Comparison of ENCODE assay signal across 21 cellular contexts in the genomic region with DNA sequence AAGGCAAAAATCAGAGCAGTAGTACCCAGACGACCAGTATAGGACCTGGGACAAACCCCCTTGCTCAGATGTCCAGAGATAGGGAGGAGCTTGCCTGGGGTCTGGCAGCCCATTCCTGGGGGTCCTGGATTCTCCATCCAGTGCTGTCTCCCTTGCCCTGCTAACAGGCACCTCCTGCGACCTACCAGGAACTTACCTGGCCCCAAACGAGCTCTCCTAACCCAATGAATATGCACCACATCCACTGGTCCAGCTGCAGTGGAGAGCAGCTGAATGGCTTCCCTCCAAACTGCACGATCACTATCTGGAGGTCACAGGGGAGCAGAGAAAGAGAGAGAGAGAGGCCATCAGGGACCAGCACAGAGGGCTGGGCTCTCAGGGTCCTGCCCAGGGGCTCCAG. TPM values are rescaled to one million over a fixed set of nuclear protein-coding genes. Genes with fewer than 3 reads are reported as not detected.
"Had no signal": no experiment of that assay in that cellular context is flagged by ENCODE, and none has a peak within 500 bp of the region (broad histone marks: within the 10 kb centered on the region; RNA-seq: fewer than 3 reads in every experiment).

No MANE protein-coding gene starts in this region.

- FAIRE-seq: endometrium, frontal cortex, small intestine had no signal

- H3K36me3 ChIP-seq: ovary, suprapubic skin, tibial artery, upper lobe of left lung, uterus had no signal

- H3K4me3 ChIP-seq: mucosa of descending colon, ovary, suprapubic skin, tibial artery, upper lobe of left lung, uterus had no signal

- H3K4me3 Mint-ChIP-seq: naive thymus-derived CD8-positive, alpha-beta T cell had no signal

- H3K9me3 ChIP-seq: mucosa of descending colon, ovary, suprapubic skin, tibial artery, upper lobe of left lung, uterus had no signal

- H3K4me1 ChIP-seq: suprapubic skin, tibial artery, uterus had no signal

- DNase-seq: cortex of kidney; effector memory CD4-positive, alpha-beta T cell; islet precursor cell; mucosa of descending colon; ovary; small intestine; stimulated activated CD4-positive, alpha-beta T cell treated with anti-CD3 and anti-CD28 coated beads, Interleukin-12 subunit alpha, Interleukin-12 subunit beta, amount 100 ng/mL, for 4 hours; stimulated activated naive CD4-positive, alpha-beta T cell; tibial artery; uterus had no signal

- H3K9me3 Mint-ChIP-seq: naive thymus-derived CD8-positive, alpha-beta T cell had no signal

- H3K27ac ChIP-seq: ovary, suprapubic skin, tibial artery, upper lobe of left lung, uterus had no signal

- ATAC-seq: esophagus mucosa; left lobe of liver; mucosa of descending colon; naive thymus-derived CD8-positive, alpha-beta T cell; right cardiac atrium had no signal

- H3K27ac Mint-ChIP-seq: naive thymus-derived CD8-positive, alpha-beta T cell; progenitor cell of endocrine pancreas had no signal

- H3K27me3 ChIP-seq: ovary, suprapubic skin, upper lobe of left lung, uterus had no signal

RNA-seq across cellular contexts. Expression of gene GHRL, which starts 47.3 kb away (rescaled TPM):
- total RNA-seq: fibroblast of lung, frontal cortex, lower leg skin, right cardiac atrium had no signal
